ENCODE assay signal across 11 cellular contexts in genomic region chr1:159088566-159089183, GRCh38. TPM values are rescaled to one million over a fixed set of nuclear protein-coding genes. Genes with fewer than 3 reads are reported as not detected.
DNase-seq lines count a peak whose midpoint lies in the region; ATAC-seq, FAIRE-seq and TF ChIP-seq lines count a peak whose summit lies in the region.
"Had no signal": no experiment of that assay in that cellular context is flagged by ENCODE, and none has a peak within 500 bp of the region (broad histone marks: within the 10 kb centered on the region; RNA-seq: fewer than 3 reads in every experiment).

No MANE protein-coding gene starts in this region.

- H3K36me3 ChIP-seq in kidney (ENCODE audit: control insufficient read depth in 1 of 2, insufficient read depth in 2 of 2, low read length in 2 of 2), result no peaks in the 10 kb centered on the region

- intact Hi-C loops in kidney (cut with DNase I), result no loop called here

- H3K27ac ChIP-seq in kidney (ENCODE audit: low read depth in 2 of 2, low read length in 2 of 2), result no peak overlapping the region

- no peaks in the 10 kb centered on the region for H3K9me3 Mint-ChIP-seq in stimulated activated naive CD8-positive, alpha-beta T cell treated with anti-CD3 and anti-CD28 coated beads, Interleukin-15, Interleukin-2, amounts not matched to agents 100 ng/mL and 50 ng/mL, for 24 hours
- no peaks in the 10 kb centered on the region for H3K9me3 Mint-ChIP-seq in stimulated activated naive CD8-positive, alpha-beta T cell treated with anti-CD3 and anti-CD28 coated beads, Interleukin-15, amount 100 ng/mL, for 72 hours
- H3K9me3 Mint-ChIP-seq in activated T-helper 17 cell treated with anti-CD3 and anti-CD28 coated beads, Interleukin-2, amount 50 U/mL, for 72 hours, result no peaks in the 10 kb centered on the region
- H3K9me3 Mint-ChIP-seq: nephron progenitor cell had no signal

- no peak for DNase-seq in stimulated activated naive CD8-positive, alpha-beta T cell treated with anti-CD3 and anti-CD28 coated beads, Interleukin-15, amount 100 ng/mL, for 72 hours
- DNase-seq in kidney (no peak), NCI-H1930 (lab: John Stamatoyannopoulos, UW) (no peak)
- DNase-seq: left colon, NCI-H1048, nephron progenitor cell had no signal

- H3K36me3 Mint-ChIP-seq in stimulated activated naive CD8-positive, alpha-beta T cell treated with anti-CD3 and anti-CD28 coated beads, Interleukin-15, Interleukin-2, amounts not matched to agents 100 ng/mL and 50 ng/mL, for 24 hours (ENCODE audit: low read depth), result no peaks in the 10 kb centered on the region
- peaks cover 12% of the 10 kb centered on the region for H3K36me3 Mint-ChIP-seq in activated T-helper 17 cell treated with anti-CD3 and anti-CD28 coated beads, Interleukin-2, amount 50 U/mL, for 72 hours (ENCODE audit: low read depth)

- no peak overlapping the region for H3K4me3 Mint-ChIP-seq in stimulated activated naive CD8-positive, alpha-beta T cell treated with anti-CD3 and anti-CD28 coated beads, Interleukin-15, Interleukin-2, amounts not matched to agents 100 ng/mL and 50 ng/mL, for 24 hours
- H3K4me3 Mint-ChIP-seq in stimulated activated naive CD8-positive, alpha-beta T cell treated with anti-CD3 and anti-CD28 coated beads, Interleukin-15, amount 100 ng/mL, for 72 hours, result no peak overlapping the region
- H3K4me3 Mint-ChIP-seq in activated T-helper 17 cell treated with anti-CD3 and anti-CD28 coated beads, Interleukin-2, amount 50 U/mL, for 72 hours, result peak overlapping the region; percentile 78
- H3K4me3 Mint-ChIP-seq: nephron progenitor cell had no signal

- H3K4me1 ChIP-seq in kidney (ENCODE audit: control insufficient read depth in 1 of 2, insufficient read depth in 1 of 2, low read depth in 1 of 2, low read length in 2 of 2), result no peaks in the 10 kb centered on the region

- H3K9me3 ChIP-seq in kidney (ENCODE audit: control insufficient read depth in 1 of 2, low read length in 2 of 2), result no peaks in the 10 kb centered on the region

- H3K4me1 Mint-ChIP-seq in stimulated activated naive CD8-positive, alpha-beta T cell treated with anti-CD3 and anti-CD28 coated beads, Interleukin-15, Interleukin-2, amounts not matched to agents 100 ng/mL and 50 ng/mL, for 24 hours (ENCODE audit: low read depth), result peaks cover 56% of the 10 kb centered on the region
- H3K4me1 Mint-ChIP-seq in stimulated activated naive CD8-positive, alpha-beta T cell treated with anti-CD3 and anti-CD28 coated beads, Interleukin-15, amount 100 ng/mL, for 72 hours, result peaks cover 45% of the 10 kb centered on the region
- H3K4me1 Mint-ChIP-seq in activated T-helper 17 cell treated with anti-CD3 and anti-CD28 coated beads, Interleukin-2, amount 50 U/mL, for 72 hours, result peaks cover 46% of the 10 kb centered on the region

- H3K4me3 ChIP-seq in kidney (ENCODE audit: low read length in 2 of 2), result no peak overlapping the region

- no peaks in the 10 kb centered on the region for H3K27me3 Mint-ChIP-seq in stimulated activated naive CD8-positive, alpha-beta T cell treated with anti-CD3 and anti-CD28 coated beads, Interleukin-15, Interleukin-2, amounts not matched to agents 100 ng/mL and 50 ng/mL, for 24 hours
- H3K27me3 Mint-ChIP-seq in stimulated activated naive CD8-positive, alpha-beta T cell treated with anti-CD3 and anti-CD28 coated beads, Interleukin-15, amount 100 ng/mL, for 72 hours, result no peaks in the 10 kb centered on the region
- no peaks in the 10 kb centered on the region for H3K27me3 Mint-ChIP-seq in activated T-helper 17 cell treated with anti-CD3 and anti-CD28 coated beads, Interleukin-2, amount 50 U/mL, for 72 hours

- H3K27ac Mint-ChIP-seq in stimulated activated naive CD8-positive, alpha-beta T cell treated with anti-CD3 and anti-CD28 coated beads, Interleukin-15, Interleukin-2, amounts not matched to agents 100 ng/mL and 50 ng/mL, for 24 hours, result peak overlapping the region; percentile 85
- H3K27ac Mint-ChIP-seq in stimulated activated naive CD8-positive, alpha-beta T cell treated with anti-CD3 and anti-CD28 coated beads, Interleukin-15, amount 100 ng/mL, for 72 hours, result no peak overlapping the region
- peak overlapping the region; percentile 95 for H3K27ac Mint-ChIP-seq in activated T-helper 17 cell treated with anti-CD3 and anti-CD28 coated beads, Interleukin-2, amount 50 U/mL, for 72 hours
- H3K27ac Mint-ChIP-seq: nephron progenitor cell had no signal

- no peak overlapping the region for H3K9ac ChIP-seq in kidney (ENCODE audit: low read length in 2 of 2)

- FAIRE-seq in kidney (lab: Jason Lieb, UNC), result no peak
- FAIRE-seq: endometrium had no signal

- no peak for TF ChIP-seq CTCF in kidney (IDR thresholded peaks at IDR 0.05; ENCODE audit: borderline replicate concordance, extremely low read depth, insufficient read depth)

- ATAC-seq in stimulated activated naive CD8-positive, alpha-beta T cell treated with anti-CD3 and anti-CD28 coated beads, Interleukin-15, amount 100 ng/mL, for 72 hours, result no peak
- ATAC-seq in HG03159 (IDR thresholded peaks at IDR 0.05; ENCODE audit: unreplicated experiment), result peak; percentile 52
- ATAC-seq in activated T-helper 17 cell treated with anti-CD3 and anti-CD28 coated beads, Interleukin-2, amount 50 U/mL, for 72 hours (replicated peaks), result peak; percentile 48
- no peak for ATAC-seq in GM18502 (IDR thresholded peaks at IDR 0.05; ENCODE audit: poor library complexity, unreplicated experiment)
- ATAC-seq: left colon had no signal

RNA-seq across cellular contexts. Expression of gene AIM2, which starts 12.1 kb away (rescaled TPM):
- 100 to 1,000 TPM in 1 of 2 donors, 10 to 100 TPM in 1; 47.2 to 123 TPM for total RNA-seq in activated T-helper 17 cell treated with anti-CD3 and anti-CD28 coated beads, Interleukin-2, amount 50 U/mL, for 72 hours
- 4.6 TPM for total RNA-seq in kidney
- polyA plus RNA-seq in kidney (ENCODE audit: insufficient read depth, low read depth, low replicate concordance), result not detected

Comparison
In these comparisons a context has a peak if more than half of its experiments do, and no peak if none do; other contexts are left out.
1. H3K27ac Mint-ChIP-seq: peak in stimulated activated naive CD8-positive, alpha-beta T cell treated with anti-CD3 and anti-CD28 coated beads, Interleukin-15, Interleukin-2, amounts not matched to agents 100 ng/mL and 50 ng/mL, for 24 hours (single experiment) and activated T-helper 17 cell treated with anti-CD3 and anti-CD28 coated beads, Interleukin-2, amount 50 U/mL, for 72 hours (single experiment); none in stimulated activated naive CD8-positive, alpha-beta T cell treated with anti-CD3 and anti-CD28 coated beads, Interleukin-15, amount 100 ng/mL, for 72 hours (0 of 2).
2. ATAC-seq: peak in HG03159 (single experiment) and activated T-helper 17 cell treated with anti-CD3 and anti-CD28 coated beads, Interleukin-2, amount 50 U/mL, for 72 hours (single experiment); none in stimulated activated naive CD8-positive, alpha-beta T cell treated with anti-CD3 and anti-CD28 coated beads, Interleukin-15, amount 100 ng/mL, for 72 hours (single experiment) and GM18502 (single experiment).